10 cellular contexts compared by ENCODE assay signal in the genomic region with DNA sequence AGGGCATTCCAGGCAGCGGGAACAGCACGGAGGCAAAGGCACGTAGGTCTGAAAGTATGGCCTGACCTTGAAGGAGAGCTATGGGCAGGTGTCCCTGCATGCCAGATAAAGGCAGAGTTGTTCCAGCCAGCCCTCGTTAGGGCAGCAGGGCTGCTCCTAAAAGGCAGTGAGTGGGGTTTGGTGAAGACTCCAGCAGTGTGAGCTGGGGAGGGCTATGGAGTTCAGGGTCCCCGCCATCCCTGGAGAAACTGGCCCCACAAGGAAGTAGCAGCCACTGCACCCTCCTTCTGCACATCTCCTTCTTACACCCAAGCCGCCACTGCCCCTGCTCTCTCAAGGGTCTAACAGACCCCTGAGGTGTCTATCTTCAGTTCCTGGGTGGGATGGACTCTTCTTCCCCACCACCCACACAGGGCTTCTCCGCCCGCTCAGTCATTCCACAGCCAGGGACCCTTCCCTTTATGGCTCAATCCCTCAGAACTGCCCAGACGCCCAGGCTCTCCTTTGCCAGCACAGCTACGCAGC. TPM values are rescaled to one million over a fixed set of nuclear protein-coding genes. Genes with fewer than 3 reads are reported as not detected.
A peak's percentile ranks its signal among the peaks of the same experiment; 100 is the strongest.
DNase-seq lines count a peak whose midpoint lies in the region; ATAC-seq and TF ChIP-seq lines count a peak whose summit lies in the region.
"Had no signal": no experiment of that assay in that cellular context is flagged by ENCODE, and none has a peak within 500 bp of the region (broad histone marks: within the 10 kb centered on the region; RNA-seq: fewer than 3 reads in every experiment).

No MANE protein-coding gene starts in this region.

- H3K36me3 Mint-ChIP-seq in T-helper 2 cell treated with Interferon-gamma antibody and Interleukin-4, amounts not matched to agents 5 μg/mL and 100 μg/mL, for 36 hours (ENCODE audit: low read depth) = peaks cover 81% of the 10 kb centered on the region

- no peaks in the 10 kb centered on the region for H3K36me3 ChIP-seq in rectal smooth muscle tissue (ENCODE audit: control insufficient read depth, insufficient read depth, low read length)

- peaks cover 41% of the 10 kb centered on the region for H3K4me1 ChIP-seq in rectal smooth muscle tissue (ENCODE audit: control insufficient read depth, insufficient read depth, low read length)

- H3K27ac ChIP-seq in rectal smooth muscle tissue (ENCODE audit: low read depth, low read length) = peak overlapping the region; percentile 88

- no peaks in the 10 kb centered on the region for H3K27me3 ChIP-seq in rectal smooth muscle tissue (ENCODE audit: control insufficient read depth, insufficient read depth, low read length)

- peak overlapping the region; percentile 99 for H3K4me3 Mint-ChIP-seq in T-helper 2 cell treated with Interferon-gamma antibody and Interleukin-4, amounts not matched to agents 5 μg/mL and 100 μg/mL, for 36 hours

- no peaks in the 10 kb centered on the region for H3K9me3 Mint-ChIP-seq in T-helper 2 cell treated with Interferon-gamma antibody and Interleukin-4, amounts not matched to agents 5 μg/mL and 100 μg/mL, for 36 hours

- no peaks in the 10 kb centered on the region for H3K27me3 Mint-ChIP-seq in T-helper 2 cell treated with Interferon-gamma antibody and Interleukin-4, amounts not matched to agents 5 μg/mL and 100 μg/mL, for 36 hours (ENCODE audit: low read depth)

- peak overlapping the region; percentile 81 for H3K9ac ChIP-seq in rectal smooth muscle tissue (ENCODE audit: low read length)

- DNase-seq in GM12865 (ENCODE audit: low read depth) (no peak), foreskin fibroblast (no peak), erythroblast (lab: John Stamatoyannopoulos, UW) (no peak), DMS53 (lab: John Stamatoyannopoulos, UW) (no peak), NCI-H1092 treated with DMSO at 0.1 percent for 48 hours (lab: John Stamatoyannopoulos, UW) (no peak), omental fat pad (ENCODE audit: low spot score) (no peak)
- DNase-seq in T-helper 2 cell treated with Interferon-gamma antibody and Interleukin-4, amounts not matched to agents 5 μg/mL and 100 μg/mL, for 36 hours (ENCODE audit: low spot score) = no peak
- DNase-seq: NCI-H82 had no signal

- no peak for ATAC-seq in omental fat pad (ENCODE audit: low FRiP score)

- peaks cover 64% of the 10 kb centered on the region for H3K4me1 Mint-ChIP-seq in T-helper 2 cell treated with Interferon-gamma antibody and Interleukin-4, amounts not matched to agents 5 μg/mL and 100 μg/mL, for 36 hours (ENCODE audit: low read depth)

- no peak for TF ChIP-seq CTCF in GM12865 (IDR thresholded peaks at IDR 0.05; ENCODE audit: insufficient read depth, low read depth, low read length, missing control alignments)
- TF ChIP-seq CTCF in foreskin fibroblast (IDR thresholded peaks at IDR 0.05; ENCODE audit: low read depth, low read length) = no peak
- no peak for TF ChIP-seq CTCF in omental fat pad (IDR thresholded peaks at IDR 0.05)

- peak overlapping the region; percentile 98 for H3K27ac Mint-ChIP-seq in T-helper 2 cell treated with Interferon-gamma antibody and Interleukin-4, amounts not matched to agents 5 μg/mL and 100 μg/mL, for 36 hours

- H3K4me3 ChIP-seq in GM12865 (ENCODE audit: low read depth, low read length) (peak overlapping the region; percentile 93), foreskin fibroblast (ENCODE audit: low read depth in 1 of 2, low read length in 2 of 2) (peak overlapping the region; percentile 57 to 71), rectal smooth muscle tissue (ENCODE audit: low read length) (peak overlapping the region; percentile 90)

- no peak for TF ChIP-seq POLR2A in erythroblast (IDR thresholded peaks at IDR 0.05; ENCODE audit: low read length)

RNA-seq across cellular contexts. Expression of a gene that starts 1.4 kb away (rescaled TPM):
- total RNA-seq in omental fat pad = 10 to 100 TPM; 22.6 to 86.1 (median 71.5) TPM

RNA-seq across cellular contexts. Expression of a gene that starts 56.8 kb away (rescaled TPM):
- 1 to 10 TPM in 1 of 4 donors, not detected in 3; 1.6 TPM for total RNA-seq in omental fat pad
- total RNA-seq: dermis microvascular lymphatic vessel endothelial cell had no signal
